22 cellular contexts compared by ENCODE assay signal in genomic region chr1:44416408-44416807, GRCh38. TPM values are rescaled to one million over a fixed set of nuclear protein-coding genes. Genes with fewer than 3 reads are reported as not detected.
DNase-seq lines count a peak whose midpoint lies in the region; ATAC-seq and TF ChIP-seq lines count a peak whose summit lies in the region.
"Had no signal": no experiment of that assay in that cellular context is flagged by ENCODE, and none has a peak within 500 bp of the region (broad histone marks: within the 10 kb centered on the region; RNA-seq: fewer than 3 reads in every experiment).

No MANE protein-coding gene starts in this region.

- peak overlapping the region; percentile 74 for H3K27ac ChIP-seq in caudate nucleus (ENCODE audit: low read depth, low read length)
- peak overlapping the region; percentile 72 for H3K27ac ChIP-seq in temporal lobe (ENCODE audit: low read depth, low read length)
- H3K27ac ChIP-seq: 22Rv1, SK-N-MC had no signal

- no peaks in the 10 kb centered on the region for H3K9me3 Mint-ChIP-seq in nephron progenitor cell

- H3K4me1 Mint-ChIP-seq in nephron progenitor cell: peaks cover 31% of the 10 kb centered on the region

- H3K36me3 Mint-ChIP-seq in nephron progenitor cell (ENCODE audit: low read depth): no peaks in the 10 kb centered on the region

- H3K27ac Mint-ChIP-seq in nephron progenitor cell: no peak overlapping the region

- H3K4me3 Mint-ChIP-seq in nephron progenitor cell: peak overlapping the region; percentile 72

- ATAC-seq in Right ventricle myocardium inferior (peak; percentile 55), HG03175 (IDR thresholded peaks at IDR 0.05; ENCODE audit: unreplicated experiment) (no peak), HG02759 (IDR thresholded peaks at IDR 0.05; ENCODE audit: unreplicated experiment) (no peak)
- ATAC-seq: HCT116 had no signal

- TF ChIP-seq CTCF in nephron progenitor cell (IDR thresholded peaks at IDR 0.05): no peak

- H3K27me3 Mint-ChIP-seq in nephron progenitor cell (ENCODE audit: low read depth, poor library complexity): peaks cover 3% of the 10 kb centered on the region

- DNase-seq in Right ventricle myocardium inferior (ENCODE audit: missing footprints): no peak
- no peak for DNase-seq in cardiac septum (ENCODE audit: low spot score)
- DNase-seq in caudate nucleus (lab: John Stamatoyannopoulos, UW): no peak
- DNase-seq in nephron progenitor cell: no peak
- no peak for DNase-seq in NCI-H1048 (lab: John Stamatoyannopoulos, UW)
- DNase-seq: Calu3, GF-D8, KBM-7, MG63, NCI-H1417 treated with DMSO at 0.1 percent for 48 hours, NCI-H1694 treated with DMSO at 0.1 percent for 48 hours, NCI-H2081, NCI-H226, NCI-H510A, RPMI8226, SHP77 treated with DMSO at 0.1 percent for 48 hours had no signal

- intact Hi-C loops in Right ventricle myocardium inferior (cut with DNase I) (no loop called here), cardiac septum (cut with DNase I) (no loop called here)

RNA-seq across cellular contexts. Expression of gene RNF220, which starts 11.4 kb away (rescaled TPM):
- total RNA-seq in Right ventricle myocardium inferior (76.4 TPM), cardiac septum (45.6 TPM), temporal lobe (46.5 TPM)
